ENCODE assay signal across 19 cellular contexts in the genomic region with DNA sequence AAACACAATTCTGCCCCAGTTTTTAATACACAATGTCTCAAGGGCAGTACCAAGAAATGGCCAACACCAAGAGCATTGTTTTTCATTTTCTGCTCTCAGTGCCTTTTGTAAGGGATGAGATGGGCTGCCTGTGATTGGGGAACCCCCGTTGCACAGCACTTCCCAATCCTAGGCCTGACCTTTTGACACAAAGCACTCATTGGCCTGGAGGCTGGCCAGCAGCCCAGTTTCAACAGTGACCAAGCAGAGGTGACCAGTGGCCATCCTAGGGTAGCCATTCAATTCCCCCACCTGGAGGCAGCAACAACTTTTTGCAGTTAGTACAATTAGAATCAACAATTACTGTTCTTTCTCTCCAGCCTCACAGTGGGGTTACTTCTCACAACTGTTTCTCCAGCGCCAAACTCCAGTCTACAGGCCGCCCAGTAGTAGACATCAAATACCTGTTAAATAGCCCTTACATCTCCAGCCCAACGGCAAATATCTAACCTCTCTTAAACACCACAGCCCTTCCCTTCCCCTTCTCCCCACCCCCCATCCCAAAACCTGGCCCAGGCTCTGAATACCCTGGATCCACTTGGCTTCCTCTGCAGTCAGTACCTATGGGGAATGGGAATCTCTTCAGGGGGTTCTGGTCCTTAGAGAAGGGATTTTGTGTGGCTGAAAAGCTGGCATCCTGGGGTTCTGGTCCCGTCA. TPM values are rescaled to one million over a fixed set of nuclear protein-coding genes. Genes with fewer than 3 reads are reported as not detected.
A peak's percentile ranks its signal among the peaks of the same experiment; 100 is the strongest.
DNase-seq lines count a peak whose midpoint lies in the region; ATAC-seq, FAIRE-seq and TF ChIP-seq lines count a peak whose summit lies in the region.
"Had no signal": no experiment of that assay in that cellular context is flagged by ENCODE, and none has a peak within 500 bp of the region (broad histone marks: within the 10 kb centered on the region; RNA-seq: fewer than 3 reads in every experiment).

No MANE protein-coding gene starts in this region.

- TF ChIP-seq CTCF in hepatocyte (IDR thresholded peaks at IDR 0.05; ENCODE audit: poor library complexity) (no peak), thyroid gland (IDR thresholded peaks at IDR 0.05) (no peak)

- DNase-seq in hepatocyte (ENCODE audit: low spot score) = no peak
- peak; percentile 88 for DNase-seq in left lobe of liver (ENCODE audit: low spot score)
- no peak for DNase-seq in thyroid gland
- no peak for DNase-seq in cerebellar cortex (ENCODE audit: low spot score)
- DNase-seq in DMS 273 treated with DMSO at 0.1 percent for 48 hours (lab: John Stamatoyannopoulos, UW) = no peak
- no peak for DNase-seq in frontal cortex (ENCODE audit: low spot score in 2 of 2)
- DNase-seq: ACHN, AML-193, DMS53, GM23248, Kasumi-1, MM.1S, NCI-H1092 treated with DMSO at 0.1 percent for 48 hours, NCI-H2081 treated with DMSO at 0.1 percent for 48 hours, NCI-H510A, PC-9 had no signal

- FAIRE-seq in frontal cortex (lab: Jason Lieb, UNC) = no peak

- no peaks in the 10 kb centered on the region for H3K27me3 ChIP-seq in HUES48 (ENCODE audit: control insufficient read depth, insufficient read depth, low read length)
- peaks cover 25% of the 10 kb centered on the region for H3K27me3 ChIP-seq in hepatocyte
- H3K27me3 ChIP-seq in thyroid gland = no peaks in the 10 kb centered on the region

- no peak overlapping the region for H3K4me2 ChIP-seq in hepatocyte
- H3K4me2 ChIP-seq: PC-9 had no signal

- intact Hi-C loops in thyroid gland (cut with DNase I) = loop anchor here (10.0 kb wide), 1 partner anchor 50 kb away; no protein-coding TSS in a partner anchor

- H3K9me3 ChIP-seq in HUES48 (ENCODE audit: control insufficient read depth, insufficient read depth, low read length) (no peaks in the 10 kb centered on the region), hepatocyte (ENCODE audit: low read depth) (no peaks in the 10 kb centered on the region), thyroid gland (no peaks in the 10 kb centered on the region)

- no peak overlapping the region for H2AFZ ChIP-seq in hepatocyte
- H2AFZ ChIP-seq: GM23248, PC-9 had no signal

- H3K9ac ChIP-seq in HUES48 (ENCODE audit: low read depth, low read length) = peak overlapping the region; percentile 99
- H3K9ac ChIP-seq: GM23248 had no signal

- peak; percentile 89 for ATAC-seq in left lobe of liver

- peak overlapping the region; percentile 97 for H3K4me3 ChIP-seq in HUES48 (ENCODE audit: low read depth, low read length)
- no peak overlapping the region for H3K4me3 ChIP-seq in hepatocyte
- no peak overlapping the region for H3K4me3 ChIP-seq in thyroid gland (replicated peaks in 1 of 3)
- H3K4me3 ChIP-seq: GM23248, PC-9 had no signal

- H3K27ac ChIP-seq in HUES48 (ENCODE audit: low read depth, low read length) (peak overlapping the region; percentile 98), hepatocyte (peak overlapping the region; percentile 2), thyroid gland (peak overlapping the region; percentile 66 to 74 (median 72))
- H3K27ac ChIP-seq: GM23248, PC-9 had no signal

- H3K79me2 ChIP-seq in hepatocyte = no peaks in the 10 kb centered on the region

- peaks cover 13% of the 10 kb centered on the region for H3K36me3 ChIP-seq in HUES48 (ENCODE audit: control insufficient read depth, insufficient read depth, low read length)
- H3K36me3 ChIP-seq in hepatocyte (replicated peaks; ENCODE audit: insufficient read depth, low read depth) = no peaks in the 10 kb centered on the region
- H3K36me3 ChIP-seq in thyroid gland = no peaks in the 10 kb centered on the region

- H3K4me1 ChIP-seq in HUES48 (ENCODE audit: control insufficient read depth, insufficient read depth, low read length) (peaks cover 37% of the 10 kb centered on the region), hepatocyte (ENCODE audit: insufficient read depth) (peaks cover 20% of the 10 kb centered on the region), thyroid gland (peaks cover 28 to 37% of the 10 kb centered on the region in 2 donors)

- no peaks in the 10 kb centered on the region for H4K20me1 ChIP-seq in hepatocyte (ENCODE audit: insufficient read depth, poor library complexity, severe bottlenecking)

- no peak for TF ChIP-seq POLR2A in thyroid gland (IDR thresholded peaks at IDR 0.05)

- no peaks in the 10 kb centered on the region for H3K9me2 ChIP-seq in hepatocyte (replicated peaks; ENCODE audit: insufficient read depth)

- 60% methylated on average over 5 of the region's 5 CpGs for WGBS in hepatocyte (ENCODE audit: low lambda C conversion rate, missing lambda C conversion rate)
- 82 to 86% methylated on average over 5 of the region's 5 CpGs for WGBS in thyroid gland, 2 donors

RNA-seq across cellular contexts. Expression of a gene that starts 8.9 kb away (rescaled TPM):
- 0.28 and 0.60 TPM in 2 replicates for total RNA-seq in hepatocyte
- 2.0 and 4.4 TPM in 2 replicates for polyA plus RNA-seq in hepatocyte
- total RNA-seq in left lobe of liver = 7.4 TPM
- 10 to 100 TPM; 25.0 to 37.4 (median 31.0) TPM for total RNA-seq in thyroid gland
- 2.4 TPM for total RNA-seq in frontal cortex
- total RNA-seq: SK-MEL-5 had no signal
- polyA plus RNA-seq: CD14-positive monocyte had no signal

RNA-seq across cellular contexts. Expression of a gene that starts 37.3 kb away (rescaled TPM):
- total RNA-seq in hepatocyte (not detected in 2 replicates), left lobe of liver (not detected), thyroid gland (1 to 10 TPM in 1 of 4 donors, under 1 TPM in 1, not detected in 2; 0.22 to 1.1 TPM), frontal cortex (not detected)
- polyA plus RNA-seq in hepatocyte = not detected in 2 replicates
- total RNA-seq: GM23248, PC-9, SK-MEL-5 had no signal
- polyA plus RNA-seq: CD14-positive monocyte, GM23248 had no signal

Comparison
In these comparisons a context has a peak if more than half of its experiments do, and no peak if none do; other contexts are left out.
1. H3K27ac ChIP-seq: peak in every context shown above with its lines; median percentile 98 in HUES48; 72 in thyroid gland; 2 in hepatocyte.